Comparison of ENCODE assay signal across 22 cellular contexts in genomic region chr1:14780271-14780670, GRCh38.
DNase-seq lines count a peak whose midpoint lies in the region; FAIRE-seq and TF ChIP-seq lines count a peak whose summit lies in the region.
"Had no signal": no experiment of that assay in that cellular context is flagged by ENCODE, and none has a peak within 500 bp of the region (broad histone marks: within the 10 kb centered on the region; RNA-seq: fewer than 3 reads in every experiment).

No MANE protein-coding gene starts in this region.

- H3K9me3 ChIP-seq in ovary, result no peaks in the 10 kb centered on the region
- H3K9me3 ChIP-seq: adrenal gland, BE2C, breast epithelium, SJSA1, transverse colon had no signal

- no peak for TF ChIP-seq EP300 in ovary (IDR thresholded peaks at IDR 0.05)

- H3K4me3 ChIP-seq in epithelial cell of esophagus (ENCODE audit: low read length) (no peak overlapping the region), ovary (no peak overlapping the region)
- H3K4me3 ChIP-seq: adrenal gland, breast epithelium, SJSA1, smooth muscle cell, transverse colon had no signal

- H3K27me3 ChIP-seq in ovary, result no peaks in the 10 kb centered on the region
- H3K27me3 ChIP-seq: adrenal gland, BE2C, breast epithelium, SJSA1, transverse colon had no signal

- TF ChIP-seq POLR2A in ovary (IDR thresholded peaks at IDR 0.05) (no peak), GM12891 (IDR thresholded peaks at IDR 0.05; ENCODE audit: low read depth, low read length) (no peak)

- intact Hi-C loops in ovary (cut with DNase I), result no loop called here

- TF ChIP-seq CTCF in epithelial cell of esophagus (IDR thresholded peaks at IDR 0.05; ENCODE audit: insufficient read depth, low read depth, low read length, missing control alignments) (no peak), ovary (IDR thresholded peaks at IDR 0.05) (no peak)

- H3K36me3 ChIP-seq in ovary, result no peaks in the 10 kb centered on the region
- H3K36me3 ChIP-seq: adrenal gland, BE2C, breast epithelium, SJSA1, transverse colon, WERI-Rb-1 had no signal

- FAIRE-seq in GM12891 (lab: Jason Lieb, UNC), result no peak
- FAIRE-seq: endothelial cell of umbilical vein had no signal

- peaks cover 2% of the 10 kb centered on the region for H3K4me1 ChIP-seq in ovary (ENCODE audit: insufficient read depth)
- H3K4me1 ChIP-seq: adrenal gland, BE2C, breast epithelium, transverse colon had no signal

- WGBS in ovary, 3 donors, result 10 to 20% (median 15%) methylated on average over 2 of the region's 2 CpGs

- peak; percentile 45 for DNase-seq in GF-D8 (lab: John Stamatoyannopoulos, UW)
- DNase-seq in NOMO-1 treated with DMSO at 0.1 percent for 48 hours (lab: John Stamatoyannopoulos, UW; ENCODE audit: unreplicated experiment), result peak; percentile 88
- DNase-seq in epithelial cell of esophagus (ENCODE audit: low read depth), result peak; percentile 18
- peak in 4 of 5 donors; percentile 30 to 42 (median 39) for DNase-seq in ovary
- DNase-seq in GM12891 (ENCODE audit: insufficient read length, low spot score), result no peak
- no peak for DNase-seq in NCI-H1930 (lab: John Stamatoyannopoulos, UW)
- no peak for DNase-seq in activated CD8-positive, alpha-beta memory T cell treated with anti-CD3 and anti-CD28 coated beads for 24 hours
- DNase-seq in AML-193 (lab: John Stamatoyannopoulos, UW), result no peak
- DNase-seq: activated CD4-positive, alpha-beta T cell treated with anti-CD3 and anti-CD28 coated beads, Interleukin-2, amount 50 U/mL, for 4 hours; activated T-cell treated with anti-CD3 and anti-CD28 coated beads for 4 hours; BE2C; foreskin fibroblast; HFFc6; stimulated activated CD4-positive, alpha-beta T cell treated with anti-CD3 and anti-CD28 coated beads, Interleukin-2, amount 100 ng/mL, for 48 hours; T-helper 2 cell; transverse colon; WERI-Rb-1 had no signal

- H3K27ac ChIP-seq in ovary, result no peak overlapping the region
- H3K27ac ChIP-seq: adrenal gland, breast epithelium, SJSA1, transverse colon, WERI-Rb-1 had no signal

TF ChIP-seq in GM12891, 5 proteins besides CTCF, POLR2A, EP300 and RAD21:
- TF ChIP-seq PAX5 (IDR thresholded peaks at IDR 0.05; ENCODE audit: insufficient read depth, low read length, severe bottlenecking), result no peak
- TF ChIP-seq SPI1 (IDR thresholded peaks at IDR 0.05; ENCODE audit: low read depth, low read length), result no peak
- TF ChIP-seq POLR2AphosphoS5 (IDR thresholded peaks at IDR 0.05; ENCODE audit: low read depth, low read length), result no peak
TF ChIP-seq in GM12891: peak in this region for 0.

Comparison
In these comparisons a context has a peak if more than half of its experiments do, and no peak if none do; other contexts are left out.
1. DNase-seq: peak in GF-D8 (single experiment), NOMO-1 treated with DMSO at 0.1 percent for 48 hours (single experiment), epithelial cell of esophagus (single experiment) and ovary (4 of 5); none in GM12891 (single experiment), NCI-H1930 (0 of 2), activated CD8-positive, alpha-beta memory T cell treated with anti-CD3 and anti-CD28 coated beads for 24 hours (single experiment) and AML-193 (0 of 2).